ENCODE assay signal across 8 cellular contexts in genomic region chr17:66691644-66692500, GRCh38.
DNase-seq lines count a peak whose midpoint lies in the region; ATAC-seq and TF ChIP-seq lines count a peak whose summit lies in the region.

No MANE protein-coding gene starts in this region.

- peaks cover 42% of the 10 kb centered on the region for H3K36me3 Mint-ChIP-seq in HFFc6 (ENCODE audit: low read depth)

- H3K4me1 ChIP-seq in BLaER1 (peaks cover 12% of the 10 kb centered on the region), adipocyte (ENCODE audit: control insufficient read depth, insufficient read depth, low read length) (peaks cover 7% of the 10 kb centered on the region), right lobe of liver (peaks cover 0 to 10% (median 4%) of the 10 kb centered on the region in 4 donors), BE2C (no peaks in the 10 kb centered on the region)

- peak overlapping the region; percentile 43 for H3K4me2 ChIP-seq in BLaER1

- H3K4me3 Mint-ChIP-seq in HFFc6, result no peak overlapping the region

- no peak overlapping the region for H3K27ac ChIP-seq in BLaER1
- peak overlapping the region; percentile 33 to 45 (median 44) for H3K27ac ChIP-seq in right lobe of liver

- no peak for TF ChIP-seq POLR2A in right lobe of liver (IDR thresholded peaks at IDR 0.05)

- TF ChIP-seq CTCF in HFFc6 (IDR thresholded peaks at IDR 0.05) (no peak), right lobe of liver (IDR thresholded peaks at IDR 0.05) (no peak), BE2C (IDR thresholded peaks at IDR 0.05; ENCODE audit: low read depth, low read length) (no peak)

- H3K9me3 Mint-ChIP-seq in HFFc6, result no peaks in the 10 kb centered on the region

- H3K9me3 ChIP-seq in BLaER1, result 0 out of 2 replicates have a peak, but pooled peaks cover 7% of the 10 kb centered on the region
- H3K9me3 ChIP-seq in adipocyte (ENCODE audit: control insufficient read depth, low read length), result no peaks in the 10 kb centered on the region
- H3K9me3 ChIP-seq in right lobe of liver, result no peaks in the 10 kb centered on the region
- no peaks in the 10 kb centered on the region for H3K9me3 ChIP-seq in BE2C

- no peaks in the 10 kb centered on the region for H4K20me1 ChIP-seq in BLaER1

- H3K27ac Mint-ChIP-seq in HFFc6, result peak overlapping the region; percentile 66

- DNase-seq in HFFc6, result no peak
- peak; percentile 46 for DNase-seq in adipocyte (ENCODE audit: low read depth)
- DNase-seq in right lobe of liver, result peak in 1 of 3 donors; percentile 52
- DNase-seq in stimulated activated CD4-positive, alpha-beta T cell treated with anti-CD3 and anti-CD28 coated beads, Interleukin-12 subunit alpha, Interleukin-12 subunit beta, amount 100 ng/mL, for 4 hours, result no peak
- DNase-seq in BE2C, result no peak

- H3K27me3 ChIP-seq in BLaER1, result no peaks in the 10 kb centered on the region
- H3K27me3 ChIP-seq in adipocyte (replicated peaks; ENCODE audit: control insufficient read depth, insufficient read depth, low read length), result no peaks in the 10 kb centered on the region
- no peaks in the 10 kb centered on the region for H3K27me3 ChIP-seq in right lobe of liver
- H3K27me3 ChIP-seq in BE2C, result no peaks in the 10 kb centered on the region

- ATAC-seq in right lobe of liver (peak; percentile 82 to 88 (median 82)), GM19395 (IDR thresholded peaks at IDR 0.05; ENCODE audit: unreplicated experiment) (no peak), GM21528 (IDR thresholded peaks at IDR 0.05; ENCODE audit: low FRiP score, unreplicated experiment) (no peak)

- intact Hi-C loops in right lobe of liver (cut with DNase I), result no loop called here

- peak overlapping the region; percentile 18; the same call in 1 of the 2 replicates for H3K9ac ChIP-seq in BLaER1
- no peak overlapping the region for H3K9ac ChIP-seq in adipocyte (ENCODE audit: low read length)

- H3K36me3 ChIP-seq in BLaER1, result peaks cover 14% of the 10 kb centered on the region
- peaks cover 32% of the 10 kb centered on the region for H3K36me3 ChIP-seq in adipocyte (ENCODE audit: control insufficient read depth, insufficient read depth, low read length, severe bottlenecking)
- H3K36me3 ChIP-seq in right lobe of liver, result peaks cover 0 to 19% (median 9%) of the 10 kb centered on the region in 4 donors
- no peaks in the 10 kb centered on the region; the same call in none of the 2 replicates for H3K36me3 ChIP-seq in BE2C

- H3K4me3 ChIP-seq in BLaER1, result no peak overlapping the region
- no peak overlapping the region for H3K4me3 ChIP-seq in adipocyte (ENCODE audit: low read length)
- H3K4me3 ChIP-seq in right lobe of liver, result no peak overlapping the region
- no peak overlapping the region for H3K4me3 ChIP-seq in BE2C (ENCODE audit: low read depth, low read length)

- H3K27me3 Mint-ChIP-seq in HFFc6 (ENCODE audit: insufficient read depth), result no peaks in the 10 kb centered on the region; the same call in 1 of the 2 replicates

- peaks cover 16% of the 10 kb centered on the region for H3K4me1 Mint-ChIP-seq in HFFc6 (ENCODE audit: low read depth)

- WGBS in right lobe of liver (ENCODE audit: insufficient coverage, low coverage, low lambda C conversion rate, missing lambda C conversion rate), result 42% methylated on average over 9 of the region's 13 CpGs

Comparison
In these comparisons a context has a peak if more than half of its experiments do, and no peak if none do; other contexts are left out.
1. ATAC-seq: peak in right lobe of liver (4 of 4); none in GM19395 (single experiment) and GM21528 (single experiment).